In genomic region chr1:202966006-202966904, GRCh38 we compare ENCODE assay signal across 1 cellular context.
TF ChIP-seq lines count a peak whose summit lies in the region.

No MANE protein-coding gene starts in this region.

TF ChIP-seq in IMR-90, 13 proteins besides CTCF, POLR2A, EP300 and RAD21 (continued from another document):
- no peak for TF ChIP-seq MXI1 (IDR thresholded peaks at IDR 0.05; ENCODE audit: borderline replicate concordance, low read depth, low read length)
- no peak for TF ChIP-seq CHD1 (IDR thresholded peaks at IDR 0.05; ENCODE audit: low read depth, low read length)
- no peak for TF ChIP-seq SMC3 (IDR thresholded peaks at IDR 0.05; ENCODE audit: low read depth, low read length)
- no peak for TF ChIP-seq USF2 (IDR thresholded peaks at IDR 0.05; ENCODE audit: low read depth, low read length)
- TF ChIP-seq RCOR1 (IDR thresholded peaks at IDR 0.05; ENCODE audit: insufficient replicate concordance, low read length): no peak
- TF ChIP-seq RFX5 (IDR thresholded peaks at IDR 0.05; ENCODE audit: low read depth, low read length): no peak
TF ChIP-seq in IMR-90: peak in this region for 0.
